In genomic region chr4:69095301-69095731, GRCh38 we compare ENCODE assay signal across 13 cellular contexts. TPM values are rescaled to one million over a fixed set of nuclear protein-coding genes. Genes with fewer than 3 reads are reported as not detected.
DNase-seq lines count a peak whose midpoint lies in the region; ATAC-seq and TF ChIP-seq lines count a peak whose summit lies in the region.
"Had no signal": no experiment of that assay in that cellular context is flagged by ENCODE, and none has a peak within 500 bp of the region (broad histone marks: within the 10 kb centered on the region; RNA-seq: fewer than 3 reads in every experiment).

No MANE protein-coding gene starts in this region.

- ATAC-seq in HG03520 (IDR thresholded peaks at IDR 0.05; ENCODE audit: unreplicated experiment) (no peak), GM21825 (IDR thresholded peaks at IDR 0.05; ENCODE audit: unreplicated experiment) (no peak)
- ATAC-seq: activated CD8-positive, alpha-beta T cell treated with anti-CD3 and anti-CD28 coated beads, Interleukin-2, amount 10 ng/mL, durations not matched to agents 7 days and 5 days; stimulated activated naive B cell treated with anti-CD40 and anti-IgM and Interleukin-4, amounts not matched to agents 10 μg/mL and 1 μg/mL and 100 μg/mL, for 72 hours had no signal

- H3K36me3 ChIP-seq in fibroblast of lung (ENCODE audit: control insufficient read depth, insufficient read depth, low read length) = no peaks in the 10 kb centered on the region
- no peaks in the 10 kb centered on the region for H3K36me3 ChIP-seq in smooth muscle cell (ENCODE audit: low read depth)

- H3K27ac ChIP-seq in fibroblast of lung (ENCODE audit: insufficient read depth, low read length) (no peak overlapping the region), smooth muscle cell (ENCODE audit: low read depth) (no peak overlapping the region)

- H3K4me3 Mint-ChIP-seq in HFFc6 = peak overlapping the region; percentile 61
- H3K4me3 Mint-ChIP-seq: activated CD8-positive, alpha-beta T cell treated with anti-CD3 and anti-CD28 coated beads, Interleukin-2, amount 10 ng/mL, durations not matched to agents 7 days and 5 days; mesothelial cell of epicardium; stimulated activated naive B cell treated with anti-CD40 and anti-IgM and Interleukin-4, amounts not matched to agents 10 μg/mL and 1 μg/mL and 100 μg/mL, for 72 hours had no signal

- H3K27ac Mint-ChIP-seq in HFFc6 = peak overlapping the region; percentile 73
- H3K27ac Mint-ChIP-seq: activated CD8-positive, alpha-beta T cell treated with anti-CD3 and anti-CD28 coated beads, Interleukin-2, amount 10 ng/mL, durations not matched to agents 7 days and 5 days; mesothelial cell of epicardium; stimulated activated naive B cell treated with anti-CD40 and anti-IgM and Interleukin-4, amounts not matched to agents 10 μg/mL and 1 μg/mL and 100 μg/mL, for 72 hours had no signal

- H3K9ac ChIP-seq in fibroblast of lung (ENCODE audit: insufficient read depth, low read length) (no peak overlapping the region), smooth muscle cell (ENCODE audit: low read depth) (no peak overlapping the region)
- H3K9ac ChIP-seq: SK-N-SH had no signal

- H3K27me3 ChIP-seq in fibroblast of lung (ENCODE audit: control insufficient read depth, insufficient read depth, low read length) = no peaks in the 10 kb centered on the region
- no peaks in the 10 kb centered on the region for H3K27me3 ChIP-seq in smooth muscle cell (ENCODE audit: low read depth)

- H3K27me3 Mint-ChIP-seq in HFFc6 (ENCODE audit: insufficient read depth) = no peaks in the 10 kb centered on the region
- H3K27me3 Mint-ChIP-seq: stimulated activated naive B cell treated with anti-CD40 and anti-IgM and Interleukin-4, amounts not matched to agents 10 μg/mL and 1 μg/mL and 100 μg/mL, for 72 hours had no signal

- TF ChIP-seq CTCF in HFFc6 (IDR thresholded peaks at IDR 0.05) (no peak), fibroblast of lung (conservative IDR thresholded peaks at IDR 0.05 in 1 of 2, IDR thresholded peaks at IDR 0.05 in 1 of 2; ENCODE audit: low read depth in 1 of 2, low read length in 2 of 2) (no peak), smooth muscle cell (IDR thresholded peaks at IDR 0.05; ENCODE audit: borderline replicate concordance, insufficient read depth, poor library complexity, severe bottlenecking) (no peak)

- H3K9me3 Mint-ChIP-seq in HFFc6 = no peaks in the 10 kb centered on the region
- H3K9me3 Mint-ChIP-seq: mesothelial cell of epicardium had no signal

- H3F3A ChIP-seq in smooth muscle cell (ENCODE audit: low read depth) = no peaks in the 10 kb centered on the region

- H3K36me3 Mint-ChIP-seq in HFFc6 (ENCODE audit: low read depth) = no peaks in the 10 kb centered on the region
- H3K36me3 Mint-ChIP-seq: mesothelial cell of epicardium; stimulated activated naive B cell treated with anti-CD40 and anti-IgM and Interleukin-4, amounts not matched to agents 10 μg/mL and 1 μg/mL and 100 μg/mL, for 72 hours had no signal

- H3K4me2 ChIP-seq in fibroblast of lung (ENCODE audit: extremely low read depth, insufficient read depth, low read length) (no peak overlapping the region), smooth muscle cell (no peak overlapping the region)
- H3K4me2 ChIP-seq: SK-N-SH had no signal

- 72% methylated on average over 2 of the region's 2 CpGs for WGBS in smooth muscle cell (ENCODE audit: low lambda C conversion rate)

- no peaks in the 10 kb centered on the region for H3K9me3 ChIP-seq in fibroblast of lung (ENCODE audit: control insufficient read depth, insufficient read depth, low read depth, low read length)
- no peaks in the 10 kb centered on the region for H3K9me3 ChIP-seq in smooth muscle cell (replicated peaks; ENCODE audit: low read depth)
- H3K9me3 ChIP-seq: SK-N-SH had no signal

- H3K4me1 ChIP-seq in fibroblast of lung (ENCODE audit: control insufficient read depth, extremely low read depth, insufficient read depth, low read length) (no peaks in the 10 kb centered on the region), smooth muscle cell (ENCODE audit: low read depth) (peaks cover 3% of the 10 kb centered on the region)

- H3K79me2 ChIP-seq in fibroblast of lung (ENCODE audit: control insufficient read depth, insufficient read depth, low read length) (no peaks in the 10 kb centered on the region), smooth muscle cell (ENCODE audit: low read depth) (no peaks in the 10 kb centered on the region)

- H4K20me1 ChIP-seq in fibroblast of lung (ENCODE audit: control insufficient read depth, extremely low read depth, insufficient read depth, low read length) (no peaks in the 10 kb centered on the region), smooth muscle cell (ENCODE audit: low read depth) (no peaks in the 10 kb centered on the region)

- H3K4me1 Mint-ChIP-seq in HFFc6 (ENCODE audit: low read depth) = peaks cover 49% of the 10 kb centered on the region
- H3K4me1 Mint-ChIP-seq: mesothelial cell of epicardium; stimulated activated naive B cell treated with anti-CD40 and anti-IgM and Interleukin-4, amounts not matched to agents 10 μg/mL and 1 μg/mL and 100 μg/mL, for 72 hours had no signal

- H2AFZ ChIP-seq in fibroblast of lung (ENCODE audit: low read length) = no peak overlapping the region
- peak overlapping the region; percentile 75 for H2AFZ ChIP-seq in smooth muscle cell (ENCODE audit: low read depth)

- DNase-seq in HFFc6 (peak; percentile 60), RKO (ENCODE audit: low spot score) (peak; percentile 62), fibroblast of lung (ENCODE audit: low read depth in 2 of 2) (peak; percentile 9 to 89), smooth muscle cell (lab: John Stamatoyannopoulos, UW; ENCODE audit: unreplicated experiment) (no peak), NCI-H1105 treated with DMSO at 0.1 percent for 48 hours (lab: John Stamatoyannopoulos, UW) (no peak)
- DNase-seq: activated CD8-positive, alpha-beta T cell treated with anti-CD3 and anti-CD28 coated beads, Interleukin-2, amount 10 ng/mL, durations not matched to agents 7 days and 5 days; amygdala; NCI-H524 treated with DMSO at 0.1 percent for 48 hours; SK-N-SH; stimulated activated naive B cell treated with anti-CD40 and anti-IgM and Interleukin-4, amounts not matched to agents 10 μg/mL and 1 μg/mL and 100 μg/mL, for 72 hours had no signal

- H3K4me3 ChIP-seq in fibroblast of lung (replicated peaks in 1 of 4; ENCODE audit: control extremely low read depth in 1 of 4, insufficient read depth in 1 of 4, low read depth in 3 of 4, low read length in 4 of 4) (no peak overlapping the region), smooth muscle cell (no peak overlapping the region)

RNA-seq across cellular contexts. Expression of gene UGT2B7, which starts 1.0 kb away (rescaled TPM):
- total RNA-seq in HFFc6 (2021; fragmentation: NEBNext Ultra II Directional; extraction: Animal tissue kit (Norgen Biotek cat#: 25700)) = under 1 TPM in 3 of 6 experiments, not detected in 3; 0.14 to 0.24 (median 0.20) TPM
- total RNA-seq in fibroblast of lung = not detected in 2 replicates
- not detected in 2 replicates for polyA plus RNA-seq in fibroblast of lung
- polyA plus RNA-seq in fibroblast of lung (2012) = not detected in 2 replicates
- polyA minus RNA-seq in fibroblast of lung (ENCODE audit: low replicate concordance) = not detected in 2 replicates
- 0.45 and 6.5 TPM in 2 replicates for total RNA-seq in smooth muscle cell
- 2.6 and 3.6 TPM in 2 replicates for polyA plus RNA-seq in smooth muscle cell
- total RNA-seq: activated CD8-positive, alpha-beta T cell treated with anti-CD3 and anti-CD28 coated beads, Interleukin-2, amount 10 ng/mL, durations not matched to agents 7 days and 5 days; mesothelial cell of epicardium had no signal
- polyA plus RNA-seq: SK-N-SH had no signal

Comparison
In these comparisons a context has a peak if more than half of its experiments do, and no peak if none do; other contexts are left out.
1. DNase-seq: peak in HFFc6 (single experiment), RKO (single experiment) and fibroblast of lung (2 of 2); none in smooth muscle cell (single experiment) and NCI-H1105 treated with DMSO at 0.1 percent for 48 hours (single experiment).